Comparison of ENCODE assay signal across 1 cellular context in the genomic region with DNA sequence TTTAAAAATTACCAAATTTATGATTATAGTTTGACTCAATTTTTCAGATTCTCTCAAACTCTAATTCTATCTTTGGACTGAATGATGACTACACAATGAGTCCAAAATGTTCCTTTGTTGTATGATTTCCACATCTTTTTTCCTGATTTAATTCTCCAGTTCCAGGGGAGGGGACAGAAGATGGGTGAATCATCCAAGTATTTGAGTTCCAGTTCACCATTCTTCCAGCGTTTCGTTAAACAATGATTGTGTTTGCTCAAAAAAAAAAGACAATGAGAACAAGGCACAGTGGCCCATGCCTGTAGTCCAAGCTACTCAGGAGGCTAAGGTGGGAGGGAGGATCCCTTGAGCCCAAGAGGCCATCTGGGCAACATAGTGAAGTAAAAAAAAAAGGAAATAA.
TF ChIP-seq lines count a peak whose summit lies in the region.

No MANE protein-coding gene starts in this region.

TF ChIP-seq in WTC11, 78 proteins besides CTCF, POLR2A, EP300 and RAD21 (continued from another document):
- no peak for TF ChIP-seq ZNF281 (CRISPR knock-in tag; IDR thresholded peaks at IDR 0.05)
- TF ChIP-seq ZNF396 (CRISPR knock-in tag; IDR thresholded peaks at IDR 0.05; ENCODE audit: borderline replicate concordance): no peak
- TF ChIP-seq NFE2L1 (CRISPR knock-in tag; IDR thresholded peaks at IDR 0.05): no peak
- TF ChIP-seq, protein P1, sequence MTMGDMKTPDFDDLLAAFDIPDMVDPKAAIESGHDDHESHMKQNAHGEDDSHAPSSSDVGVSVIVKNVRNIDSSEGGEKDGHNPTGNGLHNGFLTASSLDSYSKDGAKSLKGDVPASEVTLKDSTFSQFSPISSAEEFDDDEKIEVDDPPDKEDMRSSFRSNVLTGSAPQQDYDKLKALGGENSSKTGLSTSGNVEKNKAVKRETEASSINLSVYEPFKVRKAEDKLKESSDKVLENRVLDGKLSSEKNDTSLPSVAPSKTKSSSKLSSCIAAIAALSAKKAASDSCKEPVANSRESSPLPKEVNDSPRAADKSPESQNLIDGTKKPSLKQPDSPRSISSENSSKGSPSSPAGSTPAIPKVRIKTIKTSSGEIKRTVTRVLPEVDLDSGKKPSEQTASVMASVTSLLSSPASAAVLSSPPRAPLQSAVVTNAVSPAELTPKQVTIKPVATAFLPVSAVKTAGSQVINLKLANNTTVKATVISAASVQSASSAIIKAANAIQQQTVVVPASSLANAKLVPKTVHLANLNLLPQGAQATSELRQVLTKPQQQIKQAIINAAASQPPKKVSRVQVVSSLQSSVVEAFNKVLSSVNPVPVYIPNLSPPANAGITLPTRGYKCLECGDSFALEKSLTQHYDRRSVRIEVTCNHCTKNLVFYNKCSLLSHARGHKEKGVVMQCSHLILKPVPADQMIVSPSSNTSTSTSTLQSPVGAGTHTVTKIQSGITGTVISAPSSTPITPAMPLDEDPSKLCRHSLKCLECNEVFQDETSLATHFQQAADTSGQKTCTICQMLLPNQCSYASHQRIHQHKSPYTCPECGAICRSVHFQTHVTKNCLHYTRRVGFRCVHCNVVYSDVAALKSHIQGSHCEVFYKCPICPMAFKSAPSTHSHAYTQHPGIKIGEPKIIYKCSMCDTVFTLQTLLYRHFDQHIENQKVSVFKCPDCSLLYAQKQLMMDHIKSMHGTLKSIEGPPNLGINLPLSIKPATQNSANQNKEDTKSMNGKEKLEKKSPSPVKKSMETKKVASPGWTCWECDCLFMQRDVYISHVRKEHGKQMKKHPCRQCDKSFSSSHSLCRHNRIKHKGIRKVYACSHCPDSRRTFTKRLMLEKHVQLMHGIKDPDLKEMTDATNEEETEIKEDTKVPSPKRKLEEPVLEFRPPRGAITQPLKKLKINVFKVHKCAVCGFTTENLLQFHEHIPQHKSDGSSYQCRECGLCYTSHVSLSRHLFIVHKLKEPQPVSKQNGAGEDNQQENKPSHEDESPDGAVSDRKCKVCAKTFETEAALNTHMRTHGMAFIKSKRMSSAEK (CRISPR knock-in tag; IDR thresholded peaks at IDR 0.05; ENCODE audit: borderline replicate concordance): no peak
- no peak for TF ChIP-seq TP53 (CRISPR knock-in tag; IDR thresholded peaks at IDR 0.05)
- no peak for TF ChIP-seq MLX (CRISPR knock-in tag; IDR thresholded peaks at IDR 0.05)
- TF ChIP-seq, protein P2, sequence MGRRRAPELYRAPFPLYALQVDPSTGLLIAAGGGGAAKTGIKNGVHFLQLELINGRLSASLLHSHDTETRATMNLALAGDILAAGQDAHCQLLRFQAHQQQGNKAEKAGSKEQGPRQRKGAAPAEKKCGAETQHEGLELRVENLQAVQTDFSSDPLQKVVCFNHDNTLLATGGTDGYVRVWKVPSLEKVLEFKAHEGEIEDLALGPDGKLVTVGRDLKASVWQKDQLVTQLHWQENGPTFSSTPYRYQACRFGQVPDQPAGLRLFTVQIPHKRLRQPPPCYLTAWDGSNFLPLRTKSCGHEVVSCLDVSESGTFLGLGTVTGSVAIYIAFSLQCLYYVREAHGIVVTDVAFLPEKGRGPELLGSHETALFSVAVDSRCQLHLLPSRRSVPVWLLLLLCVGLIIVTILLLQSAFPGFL (CRISPR knock-in tag; IDR thresholded peaks at IDR 0.05; ENCODE audit: borderline replicate concordance): no peak
- TF ChIP-seq EMX1 (CRISPR knock-in tag; IDR thresholded peaks at IDR 0.05): no peak
- no peak for TF ChIP-seq NFATC4 (CRISPR knock-in tag; IDR thresholded peaks at IDR 0.05)
- no peak for TF ChIP-seq HMGA2 (CRISPR knock-in tag; IDR thresholded peaks at IDR 0.05)
- no peak for TF ChIP-seq ZNF317 (CRISPR knock-in tag; IDR thresholded peaks at IDR 0.05; ENCODE audit: borderline replicate concordance, low read depth)
- no peak for TF ChIP-seq ELF4 (CRISPR knock-in tag; IDR thresholded peaks at IDR 0.05; ENCODE audit: low read depth)
- TF ChIP-seq CREM (CRISPR knock-in tag; IDR thresholded peaks at IDR 0.05): no peak
- TF ChIP-seq SOX15 (CRISPR knock-in tag; IDR thresholded peaks at IDR 0.05): no peak
TF ChIP-seq in WTC11: peak in this region for 0.
